Comparison of ENCODE assay signal across 8 cellular contexts in genomic region chr12:12999959-13000615, GRCh38. TPM values are rescaled to one million over a fixed set of nuclear protein-coding genes. Genes with fewer than 3 reads are reported as not detected.
DNase-seq lines count a peak whose midpoint lies in the region; ATAC-seq, FAIRE-seq and TF ChIP-seq lines count a peak whose summit lies in the region.

Gene HEBP1 (minus strand): TSS chr12:13000265. CDS start chr12:13000114, 151 bp downstream.

- H3K36me3 ChIP-seq in GM06990 (ENCODE audit: control insufficient read depth, insufficient read depth, low read length) (no peaks in the 10 kb centered on the region), pancreas (no peaks in the 10 kb centered on the region), thymus (ENCODE audit: control insufficient read depth, insufficient read depth) (no peaks in the 10 kb centered on the region)

- H3K9me3 ChIP-seq in pancreas (no peaks in the 10 kb centered on the region), thymus (ENCODE audit: control insufficient read depth) (no peaks in the 10 kb centered on the region)

- H3K27ac ChIP-seq in pancreas (peak within 1 kb of the TSS; percentile 60 to 92 (median 83)), thymus (ENCODE audit: low read depth) (peak within 1 kb of the TSS; percentile 89)

- TF ChIP-seq CTCF in GM06990 (IDR thresholded peaks at IDR 0.05; ENCODE audit: insufficient read depth, low read length, poor library complexity, severe bottlenecking), result no peak
- TF ChIP-seq CTCF in pancreas (IDR thresholded peaks at IDR 0.05), result no peak

- H3K36me3 Mint-ChIP-seq in activated naive CD8-positive, alpha-beta T cell treated with anti-CD3 and anti-CD28 coated beads, Interleukin-2, amount 50 U/mL, for 24 hours (ENCODE audit: low read depth), result no peaks in the 10 kb centered on the region

- peaks cover 32% of the 10 kb centered on the region for H3K4me1 Mint-ChIP-seq in activated naive CD8-positive, alpha-beta T cell treated with anti-CD3 and anti-CD28 coated beads, Interleukin-2, amount 50 U/mL, for 24 hours

- intact Hi-C loops in Right ventricle myocardium inferior (cut with DNase I), result loop anchor here (5.0 kb wide), 2 partner anchors 97 to 197 kb away; partner anchors contain the start of gene EMP1
- intact Hi-C loops in pancreas (cut with DNase I), result no loop called here

- peak within 1 kb of the TSS; percentile 86 for H3K4me3 Mint-ChIP-seq in activated naive CD8-positive, alpha-beta T cell treated with anti-CD3 and anti-CD28 coated beads, Interleukin-2, amount 50 U/mL, for 24 hours

- 1% methylated on average over 38 to 69 of the region's 69 CpGs for WGBS in pancreas, 2 donors
- under 1% methylated on average over 69 of the region's 69 CpGs for WGBS in thymus

- FAIRE-seq in pancreas (lab: Jason Lieb, UNC), result no peak

- peak; percentile 81 for DNase-seq in GM06990 (ENCODE audit: extremely low read depth, insufficient read length)
- peak; percentile 82 for DNase-seq in NCI-H1105 treated with DMSO at 0.1 percent for 48 hours (lab: John Stamatoyannopoulos, UW)
- DNase-seq in T follicular helper cell (ENCODE audit: low read depth), result peak; percentile 94
- peak; percentile 98 for DNase-seq in activated naive CD8-positive, alpha-beta T cell treated with anti-CD3 and anti-CD28 coated beads, Interleukin-2, amount 50 U/mL, for 24 hours
- DNase-seq in Right ventricle myocardium inferior (ENCODE audit: missing footprints), result peak; percentile 99
- DNase-seq in pancreas, result peak; percentile 93 to 99 (median 97)

- H3K27me3 ChIP-seq in GM06990 (replicated peaks; ENCODE audit: control insufficient read depth, insufficient read depth, low read length) (peaks cover 3% of the 10 kb centered on the region), pancreas (no peaks in the 10 kb centered on the region), thymus (ENCODE audit: control insufficient read depth, insufficient read depth) (no peaks in the 10 kb centered on the region)

- H3K27me3 Mint-ChIP-seq in activated naive CD8-positive, alpha-beta T cell treated with anti-CD3 and anti-CD28 coated beads, Interleukin-2, amount 50 U/mL, for 24 hours, result peaks cover 13% of the 10 kb centered on the region

- H3K4me1 ChIP-seq in pancreas (peaks cover 6 to 16% (median 16%) of the 10 kb centered on the region in 3 donors), thymus (ENCODE audit: control insufficient read depth, insufficient read depth, low read length) (peaks cover 12% of the 10 kb centered on the region)

- ATAC-seq in HG02759 (IDR thresholded peaks at IDR 0.05; ENCODE audit: unreplicated experiment) (peak; percentile 84), Right ventricle myocardium inferior (peak; percentile 97), pancreas (peak; percentile 91 to 97 (median 93))
- peak; percentile 89 for ATAC-seq in activated naive CD8-positive, alpha-beta T cell treated with anti-CD3 and anti-CD28 coated beads, Interleukin-2, amount 50 U/mL, for 24 hours

- no peaks in the 10 kb centered on the region for H3K9me3 Mint-ChIP-seq in activated naive CD8-positive, alpha-beta T cell treated with anti-CD3 and anti-CD28 coated beads, Interleukin-2, amount 50 U/mL, for 24 hours

- H3K27ac Mint-ChIP-seq in activated naive CD8-positive, alpha-beta T cell treated with anti-CD3 and anti-CD28 coated beads, Interleukin-2, amount 50 U/mL, for 24 hours, result peak within 1 kb of the TSS; percentile 48

- H3K4me3 ChIP-seq in GM06990 (replicated peaks; ENCODE audit: low read depth, low read length), result peak within 1 kb of the TSS; percentile 55
- peak within 1 kb of the TSS; percentile 64 to 78 (median 70) for H3K4me3 ChIP-seq in pancreas
- H3K4me3 ChIP-seq in thymus (ENCODE audit: low read length), result peak within 1 kb of the TSS; percentile 71

RNA-seq across cellular contexts. Expression of gene HEBP1, which starts in this region (rescaled TPM):
- 63.5 TPM for total RNA-seq in Right ventricle myocardium inferior
- total RNA-seq in pancreas, result 10 to 100 TPM; 37.4 to 57.6 (median 49.1) TPM
- 10 to 100 TPM; 25.8 to 41.6 TPM for polyA plus RNA-seq in pancreas
- polyA plus RNA-seq in thymus, result 42.3 TPM

Comparison
In these comparisons a context has a peak if more than half of its experiments do, and no peak if none do; other contexts are left out.
1. Peak in every context shown above with its lines: DNase-seq, ATAC-seq, H3K4me3 ChIP-seq and H3K27ac ChIP-seq.